Comparison of ENCODE assay signal across 18 cellular contexts in the genomic region with DNA sequence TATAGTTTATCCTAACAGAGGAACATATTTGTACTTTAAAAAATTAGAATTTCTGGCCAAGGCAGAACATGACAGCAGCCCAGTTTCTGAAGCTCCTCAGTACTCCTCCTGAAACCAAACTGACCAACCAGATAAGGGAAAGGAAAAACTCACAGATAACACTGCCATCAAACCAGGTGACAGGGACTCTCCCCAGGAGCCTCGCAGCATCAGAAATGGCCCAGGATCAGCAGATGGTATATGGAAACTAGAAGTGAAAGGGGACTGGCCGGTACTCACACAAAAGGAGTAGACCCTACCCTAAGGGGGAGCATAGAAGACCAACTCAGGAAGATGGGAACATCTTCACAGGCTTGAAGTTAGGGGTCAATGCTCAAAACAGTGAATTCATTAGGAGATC. TPM values are rescaled to one million over a fixed set of nuclear protein-coding genes. Genes with fewer than 3 reads are reported as not detected.
DNase-seq lines count a peak whose midpoint lies in the region; ATAC-seq and TF ChIP-seq lines count a peak whose summit lies in the region.
"Had no signal": no experiment of that assay in that cellular context is flagged by ENCODE, and none has a peak within 500 bp of the region (broad histone marks: within the 10 kb centered on the region; RNA-seq: fewer than 3 reads in every experiment).

No MANE protein-coding gene starts in this region.

- H3K36me3 ChIP-seq in OCI-LY3 (replicated peaks; ENCODE audit: low read depth, low read length), result no peaks in the 10 kb centered on the region
- H3K36me3 ChIP-seq in brain microvascular endothelial cell (replicated peaks), result no peaks in the 10 kb centered on the region
- peaks cover 0 to 19% of the 10 kb centered on the region in 2 experiments for H3K36me3 ChIP-seq in mesenchymal stem cell (ENCODE audit: control insufficient read depth in 1 of 2, insufficient read depth in 2 of 2, low read depth in 1 of 2, low read length in 2 of 2)
- H3K36me3 ChIP-seq: SJSA1 had no signal

- no peaks in the 10 kb centered on the region for H3K4me1 Mint-ChIP-seq in CD4-positive, alpha-beta T cell (ENCODE audit: low read depth)
- H3K4me1 Mint-ChIP-seq: IgD-negative memory B cell, WTC11 had no signal

- H2BK15ac ChIP-seq in mesenchymal stem cell (ENCODE audit: low read depth, poor library complexity, severe bottlenecking), result no peak overlapping the region

- H3K27me3 ChIP-seq in OCI-LY3 (ENCODE audit: low read depth, low read length) (no peaks in the 10 kb centered on the region), brain microvascular endothelial cell (replicated peaks) (no peaks in the 10 kb centered on the region), mesenchymal stem cell (ENCODE audit: control insufficient read depth in 1 of 2, insufficient read depth in 1 of 2, low read length in 2 of 2) (no peaks in the 10 kb centered on the region)
- no peaks in the 10 kb centered on the region for H3K27me3 ChIP-seq in CD4-positive, alpha-beta T cell (ENCODE audit: control insufficient read depth, insufficient read depth, low read length)
- H3K27me3 ChIP-seq: SJSA1 had no signal

- CTCF ChIA-PET in CD4-positive, alpha-beta T cell (lab: Charles Lee), result no interaction called here

- no peak overlapping the region for H4K91ac ChIP-seq in mesenchymal stem cell (ENCODE audit: low read length)

- no peak overlapping the region for H3K4me3 Mint-ChIP-seq in CD4-positive, alpha-beta T cell
- H3K4me3 Mint-ChIP-seq: CD4-positive, CD25-positive, alpha-beta regulatory T cell; IgD-negative memory B cell; naive thymus-derived CD8-positive, alpha-beta T cell; WTC11 had no signal

- no peak overlapping the region for H2BK120ac ChIP-seq in mesenchymal stem cell (ENCODE audit: low read depth, low read length)

- no peak overlapping the region for H3K4me3 ChIP-seq in OCI-LY3 (ENCODE audit: low read length)
- H3K4me3 ChIP-seq in brain microvascular endothelial cell (ENCODE audit: low read depth, low read length), result no peak overlapping the region
- no peak overlapping the region for H3K4me3 ChIP-seq in mesenchymal stem cell (ENCODE audit: insufficient read depth in 1 of 2, low read depth in 1 of 2, low read length in 2 of 2)
- H3K4me3 ChIP-seq: SJSA1 had no signal

- H3K9me3 ChIP-seq in OCI-LY3 (ENCODE audit: insufficient read depth, low read length) (no peaks in the 10 kb centered on the region), mesenchymal stem cell (ENCODE audit: control insufficient read depth, low read length) (no peaks in the 10 kb centered on the region)
- H3K9me3 ChIP-seq in CD4-positive, alpha-beta T cell (ENCODE audit: control insufficient read depth, low read length), result no peaks in the 10 kb centered on the region
- H3K9me3 ChIP-seq: SJSA1 had no signal

- ATAC-seq in GM18870 (IDR thresholded peaks at IDR 0.05; ENCODE audit: unreplicated experiment) (peak; percentile 95), GM21515 (IDR thresholded peaks at IDR 0.05; ENCODE audit: unreplicated experiment) (peak; percentile 88), HG03039 (IDR thresholded peaks at IDR 0.05; ENCODE audit: unreplicated experiment) (peak; percentile 88)
- no peak for ATAC-seq in CD4-positive, alpha-beta T cell (ENCODE audit: poor library complexity)
- ATAC-seq: HCT116; naive thymus-derived CD8-positive, alpha-beta T cell; right cardiac atrium; WTC11 had no signal

- intact Hi-C loops in CD4-positive, alpha-beta T cell (cut with DNase I, micrococcal nuclease), result no loop called here

- no peaks in the 10 kb centered on the region for H3K79me2 ChIP-seq in OCI-LY3 (ENCODE audit: low read length)

- no peak overlapping the region for H3K27ac Mint-ChIP-seq in CD4-positive, alpha-beta T cell
- H3K27ac Mint-ChIP-seq: WTC11 had no signal

- no peak overlapping the region for H3K27ac ChIP-seq in OCI-LY3 (ENCODE audit: low read length)
- no peak overlapping the region for H3K27ac ChIP-seq in CD4-positive, alpha-beta T cell (ENCODE audit: low read depth, low read length)
- no peak overlapping the region for H3K27ac ChIP-seq in brain microvascular endothelial cell
- no peak overlapping the region for H3K27ac ChIP-seq in mesenchymal stem cell (ENCODE audit: low read length, poor library complexity, severe bottlenecking)
- H3K27ac ChIP-seq: SJSA1 had no signal

- 80% methylated on average over 2 of the region's 2 CpGs for WGBS in mesenchymal stem cell

- POLR2A ChIA-PET in CD4-positive, alpha-beta T cell (lab: Charles Lee), result interaction anchor here (1.3 kb wide), 1 partner anchor 21 kb away, joined by 3 read pairs; no protein-coding TSS in a partner anchor

- peaks cover 72% of the 10 kb centered on the region for H3K36me3 Mint-ChIP-seq in CD4-positive, alpha-beta T cell (ENCODE audit: low read depth)
- H3K36me3 Mint-ChIP-seq: WTC11 had no signal

- no peak overlapping the region for H2AK5ac ChIP-seq in mesenchymal stem cell (ENCODE audit: low read length, severe bottlenecking)

- H3K14ac ChIP-seq in mesenchymal stem cell (ENCODE audit: low read length in 2 of 2), result no peak overlapping the region

- H3K23ac ChIP-seq in mesenchymal stem cell (ENCODE audit: low read length in 2 of 2), result no peak overlapping the region

- H4K20me1 ChIP-seq in OCI-LY3 (ENCODE audit: insufficient read depth, low read length), result no peaks in the 10 kb centered on the region

- no peak overlapping the region for H2BK5ac ChIP-seq in mesenchymal stem cell (ENCODE audit: low read depth, low read length, poor library complexity, severe bottlenecking)

- no peaks in the 10 kb centered on the region for H3K27me3 Mint-ChIP-seq in CD4-positive, alpha-beta T cell
- H3K27me3 Mint-ChIP-seq: CD4-positive, CD25-positive, alpha-beta regulatory T cell; IgD-negative memory B cell; naive thymus-derived CD8-positive, alpha-beta T cell had no signal

- H2AFZ ChIP-seq in OCI-LY3 (ENCODE audit: low read depth, low read length) (no peak overlapping the region), mesenchymal stem cell (ENCODE audit: low read depth, low read length) (no peak overlapping the region)

- H2BK12ac ChIP-seq in mesenchymal stem cell (ENCODE audit: low read length in 2 of 2), result no peak overlapping the region

- no peak overlapping the region for H4K8ac ChIP-seq in mesenchymal stem cell (ENCODE audit: low read length)

- no peak for TF ChIP-seq CTCF in OCI-LY3 (IDR thresholded peaks at IDR 0.05; ENCODE audit: low read depth, low read length)
- no peak for TF ChIP-seq CTCF in CD4-positive, alpha-beta T cell (IDR thresholded peaks at IDR 0.05)
- no peak for TF ChIP-seq CTCF in brain microvascular endothelial cell (IDR thresholded peaks at IDR 0.05; ENCODE audit: low read depth, low read length, missing control alignments)

- H3K4me2 ChIP-seq in OCI-LY3 (ENCODE audit: low read length), result peak overlapping the region; percentile 42
- H3K4me2 ChIP-seq in mesenchymal stem cell (ENCODE audit: low read length, poor library complexity, severe bottlenecking), result no peak overlapping the region

- H3K4ac ChIP-seq in mesenchymal stem cell (ENCODE audit: low read depth in 1 of 2, low read length in 2 of 2), result no peak overlapping the region

- no peaks in the 10 kb centered on the region for H3K79me1 ChIP-seq in mesenchymal stem cell (replicated peaks; ENCODE audit: low read length, poor library complexity, severe bottlenecking)

- peaks cover 9% of the 10 kb centered on the region for H3K4me1 ChIP-seq in OCI-LY3 (ENCODE audit: low read length)
- H3K4me1 ChIP-seq in mesenchymal stem cell (ENCODE audit: control insufficient read depth, insufficient read depth, low read depth, low read length), result no peaks in the 10 kb centered on the region
- H3K4me1 ChIP-seq: SJSA1 had no signal

- no peak for DNase-seq in CD4-positive, alpha-beta T cell
- DNase-seq in T-helper 2 cell, result no peak
- no peak for DNase-seq in brain microvascular endothelial cell
- no peak for DNase-seq in mesenchymal stem cell
- DNase-seq: activated gamma-delta T cell; CD4-positive, CD25-positive, alpha-beta regulatory T cell; glutamatergic neuron; naive thymus-derived CD8-positive, alpha-beta T cell; NCI-H1436; right cardiac atrium had no signal

- in situ Hi-C loops in brain microvascular endothelial cell (cut with HindIII; ENCODE audit: low pct_ligation_motif_present, low sequenced_read_pairs), result no loop called here

- H3K9ac ChIP-seq in OCI-LY3 (ENCODE audit: low read length), result no peak overlapping the region
- no peak overlapping the region for H3K9ac ChIP-seq in mesenchymal stem cell (ENCODE audit: low read length)

- no peaks in the 10 kb centered on the region for H3K9me3 Mint-ChIP-seq in CD4-positive, alpha-beta T cell
- H3K9me3 Mint-ChIP-seq: CD4-positive, CD25-positive, alpha-beta regulatory T cell; IgD-negative memory B cell; naive thymus-derived CD8-positive, alpha-beta T cell; WTC11 had no signal

- no peak overlapping the region for H3K18ac ChIP-seq in mesenchymal stem cell (ENCODE audit: low read depth in 1 of 2, low read length in 2 of 2)

RNA-seq across cellular contexts. Expression of gene GALC, which starts 22.0 kb away (rescaled TPM):
- total RNA-seq in CD4-positive, alpha-beta T cell, result 10 to 100 TPM; 14.7 to 14.9 TPM
- polyA plus RNA-seq in mesenchymal stem cell (2013, experiment 1 of 2), result 27.9 TPM
- polyA plus RNA-seq in mesenchymal stem cell (2013, experiment 2 of 2), result 28.7 TPM

RNA-seq across cellular contexts. Expression of gene GPR65, which starts 33.9 kb away (rescaled TPM):
- 10 to 100 TPM; 10.5 to 10.7 TPM for total RNA-seq in CD4-positive, alpha-beta T cell
- 0.25 TPM for polyA plus RNA-seq in mesenchymal stem cell (2013, experiment 1 of 2)
- polyA plus RNA-seq in mesenchymal stem cell (2013, experiment 2 of 2), result 0.27 TPM
- total RNA-seq: WTC11 had no signal
